2 cellular contexts compared by ENCODE assay signal in genomic region chr17:36008998-36009665, GRCh38.
TF ChIP-seq lines count a peak whose summit lies in the region.

No MANE protein-coding gene starts in this region.

TF ChIP-seq in HCT116, 20 proteins besides CTCF, POLR2A, EP300 and RAD21 (continued from another document):
- TF ChIP-seq CBX3 (IDR thresholded peaks at IDR 0.05; ENCODE audit: low read depth): no peak
- TF ChIP-seq ZBTB33 (IDR thresholded peaks at IDR 0.05; ENCODE audit: extremely low read depth, insufficient replicate concordance, low read length): no peak
- TF ChIP-seq ELF1 (IDR thresholded peaks at IDR 0.05; ENCODE audit: borderline replicate concordance, low read depth): no peak
- TF ChIP-seq EGR1 (IDR thresholded peaks at IDR 0.05; ENCODE audit: low read depth): no peak
- no peak for TF ChIP-seq EZH2 (IDR thresholded peaks at IDR 0.05)
- TF ChIP-seq CEBPB (IDR thresholded peaks at IDR 0.05; ENCODE audit: low read depth): no peak
- TF ChIP-seq EZH2phosphoT487 (IDR thresholded peaks at IDR 0.05; ENCODE audit: borderline replicate concordance): no peak
- no peak for TF ChIP-seq REST (IDR thresholded peaks at IDR 0.05; ENCODE audit: low read depth)
- TF ChIP-seq TCF7L2 (IDR thresholded peaks at IDR 0.05; ENCODE audit: borderline replicate concordance, extremely low read depth, insufficient read depth, insufficient read length): no peak
- TF ChIP-seq SRF (IDR thresholded peaks at IDR 0.05; ENCODE audit: low read depth): no peak
- TF ChIP-seq MAX (IDR thresholded peaks at IDR 0.05): no peak
- no peak for TF ChIP-seq ZFX (IDR thresholded peaks at IDR 0.05)
- no peak for TF ChIP-seq FOSL1 (IDR thresholded peaks at IDR 0.05; ENCODE audit: low read depth)
- no peak for TF ChIP-seq ZNF274 (IDR thresholded peaks at IDR 0.05; ENCODE audit: low read depth, low read length)
- TF ChIP-seq JUND (IDR thresholded peaks at IDR 0.05): no peak
- TF ChIP-seq ATF3 (IDR thresholded peaks at IDR 0.05): no peak

TF ChIP-seq in HEK293T, 16 proteins besides CTCF, POLR2A, EP300 and RAD21 (continued from another document):
- TF ChIP-seq ARNT (IDR thresholded peaks at IDR 0.05) (no peak), FOXA1 (IDR thresholded peaks at IDR 0.05) (no peak), BHLHE40 (IDR thresholded peaks at IDR 0.05; ENCODE audit: borderline replicate concordance) (no peak)
